Comparison of ENCODE assay signal across 7 cellular contexts in genomic region chr18:3441290-3441689, GRCh38. TPM values are rescaled to one million over a fixed set of nuclear protein-coding genes. Genes with fewer than 3 reads are reported as not detected.
A peak's percentile ranks its signal among the peaks of the same experiment; 100 is the strongest.
DNase-seq lines count a peak whose midpoint lies in the region; ATAC-seq and TF ChIP-seq lines count a peak whose summit lies in the region.

No MANE protein-coding gene starts in this region.

- no peaks in the 10 kb centered on the region for H3K36me3 ChIP-seq in neuron (ENCODE audit: insufficient read depth, low read length)

- H3K27me3 ChIP-seq in neuron (ENCODE audit: insufficient read depth, low read length), result no peaks in the 10 kb centered on the region

- peak overlapping the region; percentile 14 for H2AFZ ChIP-seq in neuron (ENCODE audit: low read depth, low read length)

- DNase-seq in GM10266 (ENCODE audit: extremely low spot score) (no peak), NCI-H69 (lab: John Stamatoyannopoulos, UW) (peak; percentile 72), GF-D8 (lab: John Stamatoyannopoulos, UW) (no peak), cerebellar cortex (ENCODE audit: low spot score) (no peak)

- no peak overlapping the region for H3K4me3 ChIP-seq in neuron (ENCODE audit: low read length)

- TF ChIP-seq CTCF in GM10266 (IDR thresholded peaks at IDR 0.05; ENCODE audit: control insufficient read depth, insufficient read depth, low read depth, missing control alignments), result peak; percentile 15

- peak; percentile 29 for ATAC-seq in esophagus mucosa
- ATAC-seq in GM18519 (IDR thresholded peaks at IDR 0.05; ENCODE audit: low FRiP score, unreplicated experiment), result no peak

- no peaks in the 10 kb centered on the region for H3K4me1 ChIP-seq in neuron (ENCODE audit: insufficient read depth, low read length)

- H3K9me3 ChIP-seq in neuron (ENCODE audit: low read length), result no peaks in the 10 kb centered on the region

RNA-seq across cellular contexts. Expression of gene TGIF1, which starts 8.7 kb away (rescaled TPM):
- total RNA-seq in esophagus mucosa, result 22.4 TPM
